Comparison of ENCODE assay signal across 8 cellular contexts in genomic region chr2:96116879-96117533, GRCh38. TPM values are rescaled to one million over a fixed set of nuclear protein-coding genes. Genes with fewer than 3 reads are reported as not detected.
DNase-seq lines count a peak whose midpoint lies in the region; ATAC-seq, FAIRE-seq and TF ChIP-seq lines count a peak whose summit lies in the region.

No MANE protein-coding gene starts in this region.

- H4K8ac ChIP-seq in neuronal stem cell (ENCODE audit: low read depth, low read length), result no peak overlapping the region

- H3K79me1 ChIP-seq in neuronal stem cell (ENCODE audit: low read depth, low read length), result peaks cover 7% of the 10 kb centered on the region

- no peak overlapping the region for H3K27ac ChIP-seq in neuronal stem cell (replicated peaks; ENCODE audit: low read length)

- H3K9me3 Mint-ChIP-seq in activated T-cell treated with anti-CD3 and anti-CD28 coated beads, Interleukin-2, amount 50 U/mL, for 72 hours, result no peaks in the 10 kb centered on the region

- no peak overlapping the region for H2BK120ac ChIP-seq in neuronal stem cell (ENCODE audit: low read depth, low read length)

- H2BK5ac ChIP-seq in neuronal stem cell (ENCODE audit: low read length), result no peak overlapping the region

- H3K9me3 ChIP-seq in neuronal stem cell (replicated peaks in 1 of 2; ENCODE audit: control insufficient read depth in 2 of 2, insufficient read depth in 1 of 2, low read depth in 1 of 2, low read length in 2 of 2), result peaks cover 11 to 14% of the 10 kb centered on the region in 2 donors

- FAIRE-seq in urothelium cell line (lab: Jason Lieb, UNC), result peak; percentile 52

- peak overlapping the region; percentile 56 for H2AK5ac ChIP-seq in neuronal stem cell (ENCODE audit: low read depth, low read length)

- peak overlapping the region; percentile 79 for H3K4me2 ChIP-seq in neuronal stem cell (ENCODE audit: insufficient read depth, low read length, poor library complexity, severe bottlenecking)

- H3K9ac ChIP-seq in neuronal stem cell (ENCODE audit: low read depth, low read length, poor library complexity), result peak overlapping the region; percentile 35

- no peaks in the 10 kb centered on the region for H3K36me3 ChIP-seq in neuronal stem cell (replicated peaks in 1 of 2; ENCODE audit: control insufficient read depth in 2 of 2, insufficient read depth in 2 of 2, low read length in 2 of 2)

- no CpG with 5 or more reads among the region's 62 CpGs for WGBS in neuronal stem cell (ENCODE audit: extremely low coverage in 2 of 2, insufficient read length in 2 of 2, insufficient replicate concordance in 1 of 2), 2 donors

- H3K27me3 Mint-ChIP-seq in activated T-cell treated with anti-CD3 and anti-CD28 coated beads, Interleukin-2, amount 50 U/mL, for 72 hours (ENCODE audit: low read depth), result peaks cover 50% of the 10 kb centered on the region

- TF ChIP-seq CTCF in fibroblast of villous mesenchyme (IDR thresholded peaks at IDR 0.05; ENCODE audit: insufficient read depth, low read depth, low read length), result peak; percentile 52

- DNase-seq in Right ventricle myocardium inferior (ENCODE audit: missing footprints) (peak; percentile 81), cardiac septum (ENCODE audit: low spot score) (no peak), NOMO-1 (lab: John Stamatoyannopoulos, UW; ENCODE audit: unreplicated experiment in 2 of 2) (peak; percentile 36 to 50), fibroblast of villous mesenchyme (ENCODE audit: low read depth) (peak; percentile 12), neuronal stem cell (ENCODE audit: low spot score) (peak; percentile 64), urothelium cell line (ENCODE audit: low spot score) (peak; percentile 96)
- peak; percentile 69 to 83 for DNase-seq in activated T-cell treated with anti-CD3 and anti-CD28 coated beads, Interleukin-2, amount 50 U/mL, for 72 hours

- no peak overlapping the region for H4K91ac ChIP-seq in neuronal stem cell (ENCODE audit: low read depth, low read length, poor library complexity)

- peak overlapping the region; percentile 78 to 82 for H3K4me3 Mint-ChIP-seq in activated T-cell treated with anti-CD3 and anti-CD28 coated beads, Interleukin-2, amount 50 U/mL, for 72 hours

- intact Hi-C loops in Right ventricle myocardium inferior (cut with DNase I) (loop anchor here (5.0 to 10.0 kb wide), 2 partner anchors 35 to 92 kb away; no protein-coding TSS in a partner anchor), cardiac septum (cut with DNase I) (loop anchor here (10.0 kb wide), 2 partner anchors 52 to 92 kb away; no protein-coding TSS in a partner anchor)

- H3K4me3 ChIP-seq in fibroblast of villous mesenchyme (ENCODE audit: low read depth, low read length), result peak overlapping the region; percentile 38
- H3K4me3 ChIP-seq in neuronal stem cell (ENCODE audit: low read length in 2 of 2), result peak overlapping the region; percentile 31 to 80

- H3K4me1 Mint-ChIP-seq in activated T-cell treated with anti-CD3 and anti-CD28 coated beads, Interleukin-2, amount 50 U/mL, for 72 hours (ENCODE audit: low read depth), result peaks cover 25% of the 10 kb centered on the region

- ATAC-seq in Right ventricle myocardium inferior (peak; percentile 85), HG02884 (IDR thresholded peaks at IDR 0.05; ENCODE audit: unreplicated experiment) (peak; percentile 58)
- ATAC-seq in activated T-cell treated with anti-CD3 and anti-CD28 coated beads, Interleukin-2, amount 50 U/mL, for 72 hours (replicated peaks in 1 of 2), result peak; percentile 76 to 79

- H3K36me3 Mint-ChIP-seq in activated T-cell treated with anti-CD3 and anti-CD28 coated beads, Interleukin-2, amount 50 U/mL, for 72 hours (ENCODE audit: insufficient read depth in 2 of 2), result peaks cover 0 to 4% of the 10 kb centered on the region in 2 donors

- peak overlapping the region; percentile 89 for H2AFZ ChIP-seq in neuronal stem cell (ENCODE audit: low read length)

- no peak overlapping the region for H2BK12ac ChIP-seq in neuronal stem cell (ENCODE audit: low read length)

- H3K27ac Mint-ChIP-seq in activated T-cell treated with anti-CD3 and anti-CD28 coated beads, Interleukin-2, amount 50 U/mL, for 72 hours, result no peak overlapping the region

- peak overlapping the region; percentile 60 for H3K14ac ChIP-seq in neuronal stem cell (ENCODE audit: low read length)

- H3K4ac ChIP-seq in neuronal stem cell (ENCODE audit: low read length), result no peak overlapping the region

- H3K18ac ChIP-seq in neuronal stem cell (ENCODE audit: low read length), result peak overlapping the region; percentile 89

- peak overlapping the region; percentile 68 for H3K23ac ChIP-seq in neuronal stem cell (ENCODE audit: low read depth, low read length, poor library complexity)

- peaks cover 2 to 88% (median 17%) of the 10 kb centered on the region in 3 experiments for H3K27me3 ChIP-seq in neuronal stem cell (ENCODE audit: control insufficient read depth in 3 of 3, insufficient read depth in 3 of 3, low read depth in 1 of 3, low read length in 3 of 3)

- H3K4me1 ChIP-seq in neuronal stem cell (ENCODE audit: control insufficient read depth in 2 of 2, insufficient read depth in 1 of 2, low read depth in 1 of 2, low read length in 2 of 2), result peaks cover 6 to 8% of the 10 kb centered on the region in 2 donors

- H2BK15ac ChIP-seq in neuronal stem cell (ENCODE audit: low read length), result peak overlapping the region; percentile 87

RNA-seq across cellular contexts. Expression of gene ADRA2B, which starts 0.6 kb away (rescaled TPM):
- total RNA-seq in Right ventricle myocardium inferior (6.9 TPM), cardiac septum (5.5 TPM), fibroblast of villous mesenchyme (not detected in 2 replicates)
- 1 to 10 TPM; 1.7 to 2.1 TPM for total RNA-seq in activated T-cell treated with anti-CD3 and anti-CD28 coated beads, Interleukin-2, amount 50 U/mL, for 72 hours
- polyA plus RNA-seq in neuronal stem cell (2013, experiment 1 of 2), result 3.6 TPM
- polyA plus RNA-seq in neuronal stem cell (2013, experiment 2 of 2), result 3.7 TPM

RNA-seq across cellular contexts. Expression of gene ASTL, which starts 21.3 kb away (rescaled TPM):
- not detected for total RNA-seq in Right ventricle myocardium inferior
- not detected for total RNA-seq in cardiac septum
- 1 to 10 TPM; 8.1 to 9.1 TPM for total RNA-seq in activated T-cell treated with anti-CD3 and anti-CD28 coated beads, Interleukin-2, amount 50 U/mL, for 72 hours
- total RNA-seq in fibroblast of villous mesenchyme, result not detected in 2 replicates
- polyA plus RNA-seq in neuronal stem cell (2013, experiment 1 of 2), result not detected
- 0.04 TPM for polyA plus RNA-seq in neuronal stem cell (2013, experiment 2 of 2)

RNA-seq across cellular contexts. Expression of gene DUSP2, which starts 28.2 kb away (rescaled TPM):
- 1.3 TPM for total RNA-seq in Right ventricle myocardium inferior
- total RNA-seq in cardiac septum, result 1.3 TPM
- total RNA-seq in activated T-cell treated with anti-CD3 and anti-CD28 coated beads, Interleukin-2, amount 50 U/mL, for 72 hours, result 100 to 1,000 TPM; 340 to 388 TPM
- 0.86 and 2.3 TPM in 2 replicates for total RNA-seq in fibroblast of villous mesenchyme
- polyA plus RNA-seq in neuronal stem cell (2013, experiment 1 of 2), result 0.59 TPM
- polyA plus RNA-seq in neuronal stem cell (2013, experiment 2 of 2), result 0.58 TPM

Comparison
In these comparisons a context has a peak if more than half of its experiments do, and no peak if none do; other contexts are left out.
1. RNA of gene DUSP2, which starts 28.2 kb away (total RNA-seq): 340 to 388 TPM in activated T-cell treated with anti-CD3 and anti-CD28 coated beads, Interleukin-2, amount 50 U/mL, for 72 hours; 1.3 TPM in Right ventricle myocardium inferior (single experiment), 1.3 TPM in cardiac septum (single experiment) and 0.86 to 2.3 TPM in fibroblast of villous mesenchyme; every median in the first group is over 100 times any median in the second.
2. Peak in every context shown above with its lines, with median percentiles within 50 percentile points of each other: ATAC-seq.